Comparison of ENCODE assay signal across 18 cellular contexts in genomic region chr3:189745622-189746021, GRCh38.
DNase-seq lines count a peak whose midpoint lies in the region; ATAC-seq, FAIRE-seq and TF ChIP-seq lines count a peak whose summit lies in the region.
"Had no signal": no experiment of that assay in that cellular context is flagged by ENCODE, and none has a peak within 500 bp of the region (broad histone marks: within the 10 kb centered on the region; RNA-seq: fewer than 3 reads in every experiment).

No MANE protein-coding gene starts in this region.

- H3K4me3 ChIP-seq in HEK293 (ENCODE audit: low read depth, low read length): no peak overlapping the region
- no peak overlapping the region for H3K4me3 ChIP-seq in OCI-LY7 (ENCODE audit: low read depth, low read length, poor library complexity, severe bottlenecking)
- H3K4me3 ChIP-seq in K562: no peak overlapping the region
- H3K4me3 ChIP-seq: GM23248 had no signal

- intact Hi-C loops in OCI-LY7 (cut with micrococcal nuclease; ENCODE audit: unreplicated experiment): no loop called here
- intact Hi-C loops in K562 (cut with micrococcal nuclease): no loop called here

- H2AFZ ChIP-seq in OCI-LY7 (ENCODE audit: low read length) (no peak overlapping the region), K562 (ENCODE audit: low read depth, low read length) (no peak overlapping the region)
- H2AFZ ChIP-seq: GM23248 had no signal

- CTCF ChIA-PET in HEK293 (lab: Yijun Ruan, JAX) (no interaction called here), OCI-LY7 (lab: Charles Lee; ENCODE audit: unreplicated experiment) (no interaction called here), K562 (lab: Yijun Ruan, JAX; ENCODE audit: low intra/inter-chr PET ratio) (no interaction called here)

- FAIRE-seq in K562 (lab: Jason Lieb, UNC): no peak
- FAIRE-seq: G401.6, GM19239, H1 had no signal

- H3K27ac ChIP-seq in HEK293 (ENCODE audit: extremely low read depth, low read depth, low read length) (no peak overlapping the region), OCI-LY7 (ENCODE audit: low read depth, low read length, poor library complexity, severe bottlenecking) (no peak overlapping the region), K562 (ENCODE audit: extremely low read depth, low read depth, low read length) (no peak overlapping the region)
- H3K27ac ChIP-seq: GM23248 had no signal

- TF ChIP-seq RAD21 in K562 (CRISPR knock-in tag; conservative IDR thresholded peaks at IDR 0.05 in 1 of 2, IDR thresholded peaks at IDR 0.05 in 1 of 2): no peak

- H3K9me1 ChIP-seq in K562 (ENCODE audit: control insufficient read depth, insufficient read depth, low read length): no peaks in the 10 kb centered on the region

- no peaks in the 10 kb centered on the region for H3K9me2 ChIP-seq in OCI-LY7 (ENCODE audit: insufficient read depth, low read length)

- H3K4me2 ChIP-seq in OCI-LY7 (ENCODE audit: low read length) (no peak overlapping the region), K562 (ENCODE audit: insufficient read depth, low read length) (no peak overlapping the region)

- TF ChIP-seq POLR2A in K562 (conservative IDR thresholded peaks at IDR 0.05): no peak

- no peaks in the 10 kb centered on the region for H3K27me3 ChIP-seq in K562 (ENCODE audit: control insufficient read depth in 2 of 2, insufficient read depth in 2 of 2, low read length in 2 of 2)

- TF ChIP-seq CTCF in HEK293 (tag by site-specific recombination; IDR thresholded peaks at IDR 0.05) (no peak), OCI-LY7 (conservative IDR thresholded peaks at IDR 0.05; ENCODE audit: low read length) (no peak), K562 (IDR thresholded peaks at IDR 0.05 in 2 of 3, conservative IDR thresholded peaks at IDR 0.05 in 1 of 3; ENCODE audit: insufficient read depth in 2 of 3, low read depth in 1 of 3, low read length in 3 of 3) (no peak)

- H3K36me3 ChIP-seq in HEK293 (ENCODE audit: control insufficient read depth in 2 of 2, insufficient read depth in 1 of 2, low read length in 2 of 2) (no peaks in the 10 kb centered on the region), OCI-LY7 (ENCODE audit: insufficient read depth, low read length) (no peaks in the 10 kb centered on the region), K562 (ENCODE audit: control insufficient read depth, insufficient read depth, low read length) (no peaks in the 10 kb centered on the region)

- H3K9ac ChIP-seq in K562 (ENCODE audit: insufficient read depth in 1 of 2, low read depth in 2 of 2, low read length in 2 of 2): no peak overlapping the region
- H3K9ac ChIP-seq: GM23248 had no signal

- H4K20me1 ChIP-seq in OCI-LY7 (ENCODE audit: insufficient read depth, low read length) (no peaks in the 10 kb centered on the region), K562 (replicated peaks; ENCODE audit: control insufficient read depth, insufficient read depth, low read length) (no peaks in the 10 kb centered on the region)

- no peaks in the 10 kb centered on the region for H3K9me3 ChIP-seq in HEK293 (ENCODE audit: control insufficient read depth, insufficient read depth, low read depth, low read length)
- H3K9me3 ChIP-seq in OCI-LY7 (ENCODE audit: low read length): no peaks in the 10 kb centered on the region; the same call in 1 of the 2 replicates
- peaks cover 7% of the 10 kb centered on the region; the same call in 1 of the 2 replicates for H3K9me3 ChIP-seq in K562 (replicated peaks; ENCODE audit: control insufficient read depth, insufficient read depth, low read depth, low read length)

- in situ Hi-C loops in K562 (cut with MboI): no loop called here

- H3K4me1 ChIP-seq in HEK293 (ENCODE audit: control insufficient read depth, insufficient read depth, low read length) (no peaks in the 10 kb centered on the region), OCI-LY7 (ENCODE audit: insufficient read depth, low read length, poor library complexity, severe bottlenecking) (no peaks in the 10 kb centered on the region), K562 (replicated peaks in 1 of 2; ENCODE audit: control insufficient read depth in 2 of 2, insufficient read depth in 2 of 2, low read length in 2 of 2) (no peaks in the 10 kb centered on the region)
- H3K4me1 ChIP-seq: Caco-2 had no signal

- DNase-seq in NCI-H748 (lab: John Stamatoyannopoulos, UW; ENCODE audit: unreplicated experiment) (peak; percentile 9), NCI-H748 treated with DMSO at 0.1 percent for 48 hours (lab: John Stamatoyannopoulos, UW) (no peak), OCI-LY7 (ENCODE audit: low spot score) (peak; percentile 5), K562 (ENCODE audit: extremely low read depth in 1 of 4, low spot score in 3 of 4) (no peak), NCI-H1092 (lab: John Stamatoyannopoulos, UW) (no peak)
- DNase-seq: C1 segment of cervical spinal cord; Caco-2; CD8-positive, alpha-beta T cell; DMS153; DND-41; GM23248; H7; HCEC 1CT had no signal

- POLR2A ChIA-PET in HEK293 (lab: Yijun Ruan, JAX): interaction anchor here (0.6 to 0.7 kb wide), 2 partner anchors 71 to 328 kb away, joined by 3 read pairs; no protein-coding TSS in a partner anchor
- POLR2A ChIA-PET in OCI-LY7 (lab: Charles Lee): no interaction called here
- POLR2A ChIA-PET in K562 (lab: Yijun Ruan, JAX): no interaction called here

- 0% methylated on average over 1 of the region's 1 CpG for WGBS in K562 (ENCODE audit: insufficient coverage, low coverage, missing lambda C conversion rate)

- H3K79me2 ChIP-seq in OCI-LY7 (ENCODE audit: insufficient read depth, low read depth, low read length) (no peaks in the 10 kb centered on the region), K562 (ENCODE audit: control insufficient read depth, insufficient read depth, low read length) (no peaks in the 10 kb centered on the region)

- BruUV-seq in OCI-LY7 (replicated peaks; lab: Mats Ljungman, UMichigan) (no TSS peak), K562 (replicated peaks; lab: Mats Ljungman, UMichigan) (no TSS peak)

- ATAC-seq in K562 (no peak), HG03378 (IDR thresholded peaks at IDR 0.05; ENCODE audit: unreplicated experiment) (no peak)
- ATAC-seq: CD8-positive, alpha-beta T cell had no signal

- no peak for TF ChIP-seq EP300 in K562 (IDR thresholded peaks at IDR 0.05; ENCODE audit: low read length)

TF ChIP-seq in HEK293, 187 proteins besides CTCF, POLR2A, EP300 and RAD21 (continues in another document):
- TF ChIP-seq, protein P1, sequence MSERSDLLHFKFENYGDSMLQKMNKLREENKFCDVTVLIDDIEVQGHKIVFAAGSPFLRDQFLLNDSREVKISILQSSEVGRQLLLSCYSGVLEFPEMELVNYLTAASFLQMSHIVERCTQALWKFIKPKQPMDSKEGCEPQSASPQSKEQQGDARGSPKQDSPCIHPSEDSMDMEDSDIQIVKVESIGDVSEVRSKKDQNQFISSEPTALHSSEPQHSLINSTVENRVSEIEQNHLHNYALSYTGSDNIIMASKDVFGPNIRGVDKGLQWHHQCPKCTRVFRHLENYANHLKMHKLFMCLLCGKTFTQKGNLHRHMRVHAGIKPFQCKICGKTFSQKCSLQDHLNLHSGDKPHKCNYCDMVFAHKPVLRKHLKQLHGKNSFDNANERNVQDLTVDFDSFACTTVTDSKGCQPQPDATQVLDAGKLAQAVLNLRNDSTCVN (tag by site-specific recombination; optimal IDR thresholded peaks at IDR 0.05): no peak
- TF ChIP-seq MZF1 (tag by site-specific recombination; IDR thresholded peaks at IDR 0.05; ENCODE audit: borderline replicate concordance): no peak
- TF ChIP-seq ZNF664 (tag by site-specific recombination; IDR thresholded peaks at IDR 0.05): no peak
- TF ChIP-seq REPIN1 (tag by site-specific recombination; IDR thresholded peaks at IDR 0.05; ENCODE audit: low read depth): no peak
- no peak for TF ChIP-seq ZNF76 (tag by site-specific recombination; IDR thresholded peaks at IDR 0.05; ENCODE audit: borderline replicate concordance, low read depth)
- TF ChIP-seq SETDB1 (IDR thresholded peaks at IDR 0.05; ENCODE audit: insufficient read length, low read length): peak; percentile 64

TF ChIP-seq in K562, 482 proteins besides CTCF, POLR2A, EP300 and RAD21:
- TF ChIP-seq ZFP30 (CRISPR knock-in tag; IDR thresholded peaks at IDR 0.05; ENCODE audit: borderline replicate concordance) (peak; percentile 90; the same call in 1 of the 2 replicates), MIER1 (IDR thresholded peaks at IDR 0.05; ENCODE audit: low read depth) (no peak), RHOXF2B (CRISPR knock-in tag; conservative IDR thresholded peaks at IDR 0.05) (no peak), TFAP4 (CRISPR knock-in tag; IDR thresholded peaks at IDR 0.05; ENCODE audit: borderline replicate concordance) (no peak)

Comparison
In these comparisons a context has a peak if more than half of its experiments do, and no peak if none do; other contexts are left out.
1. DNase-seq: peak in NCI-H748 (single experiment) and OCI-LY7 (single experiment); none in NCI-H748 treated with DMSO at 0.1 percent for 48 hours (single experiment), K562 (0 of 4) and NCI-H1092 (single experiment).